Comparison of ENCODE assay signal across 8 cellular contexts in the genomic region with DNA sequence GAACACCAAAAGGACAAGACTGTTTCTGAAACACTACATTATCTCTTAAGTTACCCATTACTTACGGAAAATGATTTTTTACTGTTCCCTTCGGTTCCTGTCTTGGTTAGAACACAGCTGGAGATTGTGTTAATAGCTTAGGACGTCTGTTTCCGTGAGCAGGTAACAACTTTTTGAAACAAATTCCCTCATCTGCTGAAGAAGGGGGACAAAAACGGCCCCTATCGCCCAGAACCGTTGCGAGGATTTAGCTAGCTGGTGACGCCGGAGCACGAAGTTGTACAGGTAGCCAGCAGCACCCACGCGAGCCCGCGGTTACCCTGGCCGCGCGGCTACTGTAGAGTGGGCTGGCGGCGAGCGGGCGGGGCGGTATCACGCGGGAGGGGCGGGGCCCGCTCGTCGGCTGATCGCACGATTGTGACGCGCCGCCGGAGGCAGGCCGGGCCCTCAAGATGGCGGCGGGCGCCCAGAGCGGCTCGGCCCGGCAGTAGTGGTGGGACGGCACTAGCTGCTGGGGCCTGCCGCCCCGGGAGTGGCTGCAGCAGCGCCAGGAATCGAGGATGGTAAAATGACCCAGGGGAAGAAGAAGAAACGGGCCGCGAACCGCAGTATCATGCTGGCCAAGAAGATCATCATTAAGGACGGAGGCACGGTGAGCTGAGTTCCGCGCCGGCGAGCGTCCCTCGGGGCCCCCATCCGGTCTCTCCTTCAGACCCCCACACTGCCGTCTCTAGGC.
DNase-seq lines count a peak whose midpoint lies in the region; ATAC-seq and TF ChIP-seq lines count a peak whose summit lies in the region.

No MANE protein-coding gene starts in this region.

- 0 to 1% (median 1%) methylated on average over 55 to 61 of the region's 61 CpGs for WGBS in psoas muscle, 3 donors
- under 1% methylated on average over 61 of the region's 61 CpGs for WGBS in urinary bladder

- H3K27ac Mint-ChIP-seq in T-cell: peak overlapping the region; percentile 96 to 99

- H3K4me3 Mint-ChIP-seq in T-cell: peak overlapping the region; percentile 93 to 99 (median 95)

- H3K9me3 Mint-ChIP-seq in T-cell: no peaks in the 10 kb centered on the region

- ATAC-seq in HG02759 (IDR thresholded peaks at IDR 0.05; ENCODE audit: unreplicated experiment) (peak; percentile 89), T-cell (replicated peaks in 1 of 4) (peak; percentile 84 to 95 (median 94)), left ventricle myocardium superior (peak; percentile 99), psoas muscle (peak; percentile 98 to 99 (median 99))

- no peaks in the 10 kb centered on the region for H3K9me3 ChIP-seq in psoas muscle

- H3K4me1 ChIP-seq in psoas muscle: peaks cover 42% of the 10 kb centered on the region
- peaks cover 4% of the 10 kb centered on the region for H3K4me1 ChIP-seq in urinary bladder (ENCODE audit: insufficient read depth)

- H3K27ac ChIP-seq in psoas muscle (peak overlapping the region; percentile 96), urinary bladder (ENCODE audit: low read depth) (peak overlapping the region; percentile 99)

- CTCF ChIA-PET in T-cell (lab: Charles Lee): no interaction called here

- H3K36me3 ChIP-seq in psoas muscle (ENCODE audit: insufficient read depth in 1 of 2, low read depth in 1 of 2): no peaks in the 10 kb centered on the region
- H3K36me3 ChIP-seq in urinary bladder (ENCODE audit: insufficient read depth): no peaks in the 10 kb centered on the region

- POLR2A ChIA-PET in T-cell (lab: Charles Lee): interaction anchor here (0.5 to 2.7 kb wide), 7 partner anchors 9 to 1158 kb away, joined by 3 to 8 read pairs (median 3); partner anchors contain the start of gene SLC35A3 (in 2 of the 2)

- peaks cover 56 to 63% (median 57%) of the 10 kb centered on the region in 3 donors for H3K4me1 Mint-ChIP-seq in T-cell

- H3K27me3 ChIP-seq in psoas muscle (ENCODE audit: insufficient read depth in 3 of 3, low read length in 2 of 3): no peaks in the 10 kb centered on the region

- in situ Hi-C loops in GM13976 (cut with MboI; ENCODE audit: low sequenced_read_pairs, unreplicated experiment): loop anchor here (25.0 kb wide), 1 partner anchor 849 kb away; the partner anchor contains the start of genes EXTL2 and SLC30A7

- DNase-seq in GM13976 (ENCODE audit: low spot score): peak; percentile 93
- peak; percentile 85 for DNase-seq in NCI-H1105 treated with DMSO at 0.1 percent for 48 hours (lab: John Stamatoyannopoulos, UW)
- DNase-seq in T-cell: peak; percentile 72 to 91 (median 86)
- DNase-seq in amniotic epithelial cell (ENCODE audit: low read depth): peak; percentile 77
- DNase-seq in left ventricle myocardium superior: peak; percentile 95
- peak; percentile 92 to 93 for DNase-seq in psoas muscle

- H3K36me3 Mint-ChIP-seq in T-cell: no peaks in the 10 kb centered on the region

- TF ChIP-seq CTCF in GM13976 (IDR thresholded peaks at IDR 0.05; ENCODE audit: borderline replicate concordance, control extremely low read depth, extremely low read depth, insufficient read depth, missing control alignments) (no peak), psoas muscle (IDR thresholded peaks at IDR 0.05) (no peak)

- H3K4me3 ChIP-seq in psoas muscle (peak overlapping the region; percentile 92), urinary bladder (ENCODE audit: low read depth, low read length) (peak overlapping the region; percentile 93)

- intact Hi-C loops in left ventricle myocardium superior (cut with micrococcal nuclease) (no loop called here), psoas muscle (cut with DNase I) (loop anchor here in 1 of 2 donors (5.0 to 10.0 kb wide), 2 partner anchors 66 to 233 kb away; no protein-coding TSS in a partner anchor)

- no peaks in the 10 kb centered on the region for H3K27me3 Mint-ChIP-seq in T-cell

Comparison
In these comparisons a context has a peak if more than half of its experiments do, and no peak if none do; other contexts are left out.
1. Peak in every context shown above with its lines: DNase-seq, ATAC-seq, H3K4me3 ChIP-seq and H3K27ac ChIP-seq.